In genomic region chr3:197795200-197795599, GRCh38 we compare ENCODE assay signal across 16 cellular contexts. TPM values are rescaled to one million over a fixed set of nuclear protein-coding genes. Genes with fewer than 3 reads are reported as not detected.
DNase-seq lines count a peak whose midpoint lies in the region; ATAC-seq and TF ChIP-seq lines count a peak whose summit lies in the region.
"Had no signal": no experiment of that assay in that cellular context is flagged by ENCODE, and none has a peak within 500 bp of the region (broad histone marks: within the 10 kb centered on the region; RNA-seq: fewer than 3 reads in every experiment).

No MANE protein-coding gene starts in this region.

- H3K27ac ChIP-seq in PC-3 (ENCODE audit: low read length) (peak overlapping the region; percentile 5; the same call in 1 of the 2 replicates), epithelial cell of prostate (peak overlapping the region; percentile 38), psoas muscle (peak overlapping the region; percentile 26)
- H3K27ac ChIP-seq: hepatocyte, left ventricle myocardium inferior, skin epidermis, suprapubic skin had no signal

- CTCF ChIA-PET in PC-3 (lab: Charles Lee) = no interaction called here

- no peaks in the 10 kb centered on the region for H3K9me3 ChIP-seq in PC-3 (ENCODE audit: low read length)
- no peaks in the 10 kb centered on the region for H3K9me3 ChIP-seq in psoas muscle
- H3K9me3 ChIP-seq: left ventricle myocardium inferior, suprapubic skin had no signal

- TF ChIP-seq CTCF in PC-3 (conservative IDR thresholded peaks at IDR 0.05; ENCODE audit: low read depth, low read length) (no peak), psoas muscle (IDR thresholded peaks at IDR 0.05) (no peak)

- no TSS peak for BruUV-seq in PC-3 (replicated peaks; lab: Mats Ljungman, UMichigan)

- peaks cover 20% of the 10 kb centered on the region for H4K20me1 ChIP-seq in PC-3 (ENCODE audit: low read length)

- no peak overlapping the region for H3K4me3 ChIP-seq in PC-3 (ENCODE audit: low read length)
- no peak overlapping the region for H3K4me3 ChIP-seq in psoas muscle
- H3K4me3 ChIP-seq: hepatocyte, left ventricle myocardium inferior, skin epidermis, suprapubic skin had no signal

- POLR2A ChIA-PET in PC-3 (lab: Charles Lee; ENCODE audit: unreplicated experiment) = no interaction called here

- 92 to 100% (median 97%) methylated on average over 1 of the region's 1 CpG for WGBS in psoas muscle, 3 donors

- peaks cover 88% of the 10 kb centered on the region for H3K79me2 ChIP-seq in PC-3 (ENCODE audit: low read length)

- H3K9me2 ChIP-seq in PC-3 (replicated peaks; ENCODE audit: low read length) = no peaks in the 10 kb centered on the region

- H3K27me3 ChIP-seq in PC-3 (ENCODE audit: low read length) = no peaks in the 10 kb centered on the region
- H3K27me3 ChIP-seq in psoas muscle (ENCODE audit: insufficient read depth in 3 of 3, low read length in 2 of 3) = no peaks in the 10 kb centered on the region
- H3K27me3 ChIP-seq: hepatocyte, suprapubic skin had no signal

- H3F3A ChIP-seq in PC-3 (ENCODE audit: low read length, unreplicated experiment) = no peaks in the 10 kb centered on the region

- ATAC-seq in PC-3 (no peak), psoas muscle (peak in 2 of 4 donors; percentile 33 to 57), HG02642 (IDR thresholded peaks at IDR 0.05; ENCODE audit: poor library complexity, unreplicated experiment) (no peak)

- DNase-seq in GM04504 (ENCODE audit: low read depth) (peak; percentile 50), PC-3 (peak; percentile 66), epithelial cell of prostate (ENCODE audit: low read depth, low spot score) (no peak), psoas muscle (peak in 1 of 2 donors; percentile 28), DMS53 treated with DMSO at 0.1 percent for 48 hours (lab: John Stamatoyannopoulos, UW; ENCODE audit: unreplicated experiment) (no peak), Ammon's horn (ENCODE audit: low spot score) (no peak), COLO829 (ENCODE audit: low spot score) (no peak)
- DNase-seq: activated naive CD8-positive, alpha-beta T cell treated with anti-CD3 and anti-CD28 coated beads, Interleukin-2, amount 10 ng/mL, durations not matched to agents 7 days and 5 days; DMS153; left ventricle myocardium inferior; NCI-H1417; NCI-H69 had no signal

- H3K4me1 ChIP-seq in PC-3 (ENCODE audit: insufficient read depth, low read length) = peaks cover 17% of the 10 kb centered on the region; the same call in 1 of the 2 replicates
- H3K4me1 ChIP-seq in psoas muscle = peaks cover 49% of the 10 kb centered on the region

- intact Hi-C loops in PC-3 (cut with micrococcal nuclease) (no loop called here), psoas muscle (cut with DNase I) (no loop called here)

- H2AFZ ChIP-seq in PC-3 (ENCODE audit: low read length) = no peak overlapping the region
- H2AFZ ChIP-seq: hepatocyte had no signal

- no peak overlapping the region for H3K9ac ChIP-seq in PC-3 (ENCODE audit: low read length)

- no peak overlapping the region for H3K4me2 ChIP-seq in PC-3 (ENCODE audit: low read length)
- H3K4me2 ChIP-seq: hepatocyte had no signal

- H3K36me3 ChIP-seq in PC-3 (ENCODE audit: low read depth, low read length) = no peaks in the 10 kb centered on the region
- H3K36me3 ChIP-seq in psoas muscle (ENCODE audit: insufficient read depth in 1 of 2, low read depth in 1 of 2) = no peaks in the 10 kb centered on the region
- H3K36me3 ChIP-seq: left ventricle myocardium inferior, suprapubic skin had no signal

RNA-seq across cellular contexts. Expression of gene LRCH3, which starts 4.1 kb away (rescaled TPM):
- total RNA-seq in PC-3 (2014; rRNA removed) (43.1 and 146 TPM in 2 replicates), psoas muscle (10 to 100 TPM; 16.9 to 29.5 (median 25.0) TPM)
- polyA plus RNA-seq in psoas muscle = 10 to 100 TPM in 2 of 3 donors, 1 to 10 TPM in 1; 7.0 to 13.8 (median 11.5) TPM

RNA-seq across cellular contexts. Expression of gene FYTTD1, which starts 45.5 kb away (rescaled TPM):
- 54.6 and 85.4 TPM in 2 replicates for total RNA-seq in PC-3 (2014; rRNA removed)
- total RNA-seq in psoas muscle = 100 to 1,000 TPM; 143 to 232 (median 157) TPM
- 100 to 1,000 TPM in 1 of 3 donors, 10 to 100 TPM in 2; 15.2 to 108 (median 48.6) TPM for polyA plus RNA-seq in psoas muscle

RNA-seq across cellular contexts. Expression of gene RUBCN, which starts 58.5 kb away (rescaled TPM):
- total RNA-seq in PC-3 (2014; rRNA removed) (24.5 and 32.9 TPM in 2 replicates), psoas muscle (10 to 100 TPM; 21.9 to 29.1 (median 27.6) TPM)
- 10 to 100 TPM in 1 of 3 donors, 1 to 10 TPM in 2; 5.0 to 12.9 (median 6.1) TPM for polyA plus RNA-seq in psoas muscle

Comparison
In these comparisons a context has a peak if more than half of its experiments do, and no peak if none do; other contexts are left out.
1. DNase-seq: peak in GM04504 (single experiment) and PC-3 (single experiment); none in epithelial cell of prostate (single experiment), DMS53 treated with DMSO at 0.1 percent for 48 hours (single experiment), Ammon's horn (single experiment) and COLO829 (single experiment).
2. Peak in every context shown above with its lines, with median percentiles within 50 percentile points of each other: H3K27ac ChIP-seq.